21 cellular contexts compared by ENCODE assay signal in genomic region chr6:149719531-149719930, GRCh38. TPM values are rescaled to one million over a fixed set of nuclear protein-coding genes. Genes with fewer than 3 reads are reported as not detected.
DNase-seq lines count a peak whose midpoint lies in the region; ATAC-seq and TF ChIP-seq lines count a peak whose summit lies in the region.
"Had no signal": no experiment of that assay in that cellular context is flagged by ENCODE, and none has a peak within 500 bp of the region (broad histone marks: within the 10 kb centered on the region; RNA-seq: fewer than 3 reads in every experiment).

No MANE protein-coding gene starts in this region.

- H3K27me3 ChIP-seq in Caco-2 (replicated peaks; ENCODE audit: control insufficient read depth, insufficient read depth, low read length), result no peaks in the 10 kb centered on the region
- H3K27me3 ChIP-seq: BLaER1 treated with 17β-estradiol and CSF1 and Interleukin-3, amounts not matched to agents 10 nM and 100 nM; heart right ventricle; upper lobe of left lung had no signal

- no peak for TF ChIP-seq CTCF in Caco-2 (IDR thresholded peaks at IDR 0.05; ENCODE audit: insufficient read depth in 1 of 2, low read depth in 1 of 2, low read length in 1 of 2, severe bottlenecking in 1 of 2, unreplicated experiment in 1 of 2)
- no peak for TF ChIP-seq CTCF in nephron progenitor cell (IDR thresholded peaks at IDR 0.05)
- TF ChIP-seq CTCF in MCF 10A (IDR thresholded peaks at IDR 0.05; ENCODE audit: unreplicated experiment), result no peak

- intact Hi-C loops in Caco-2 (cut with micrococcal nuclease; ENCODE audit: unreplicated experiment), result no loop called here
- intact Hi-C loops in MCF 10A (cut with micrococcal nuclease), result no loop called here

- H3K9me3 ChIP-seq in Caco-2, result no peaks in the 10 kb centered on the region
- H3K9me3 ChIP-seq: A549; BLaER1 treated with 17β-estradiol and CSF1 and Interleukin-3, amounts not matched to agents 10 nM and 100 nM; heart right ventricle; upper lobe of left lung had no signal

- POLR2A ChIA-PET in activated CD4-positive, alpha-beta T cell treated with anti-CD3 and anti-CD28 coated beads, Interleukin-2, amount 10 ng/mL, durations not matched to agents 7 days and 5 days (lab: Charles Lee), result no interaction called here
- POLR2A ChIA-PET in Caco-2 (lab: Charles Lee) (no interaction called here), MCF 10A (lab: Yijun Ruan, JAX) (interaction anchor here (1.3 to 7.0 kb wide), 6 partner anchors 16 to 181 kb away, joined by 4 to 138 read pairs (median 68); partner anchors contain the start of genes GINM1, KATNA1, NUP43 and PCMT1)

- peaks cover 4% of the 10 kb centered on the region for H3K4me1 ChIP-seq in Caco-2

- H3K4me1 Mint-ChIP-seq in activated CD4-positive, alpha-beta T cell treated with anti-CD3 and anti-CD28 coated beads, Interleukin-2, amount 10 ng/mL, durations not matched to agents 7 days and 5 days, result peaks cover 34% of the 10 kb centered on the region
- peaks cover 7% of the 10 kb centered on the region for H3K4me1 Mint-ChIP-seq in Caco-2 (ENCODE audit: low read depth, unreplicated experiment)
- H3K4me1 Mint-ChIP-seq in activated T-helper 17 cell treated with anti-CD3 and anti-CD28 coated beads, Interleukin-2, amount 50 U/mL, for 72 hours, result peaks cover 16% of the 10 kb centered on the region
- H3K4me1 Mint-ChIP-seq in nephron progenitor cell, result peaks cover 24% of the 10 kb centered on the region
- H3K4me1 Mint-ChIP-seq in MCF 10A (ENCODE audit: insufficient read depth, unreplicated experiment), result peaks cover 6% of the 10 kb centered on the region

- H3K4me3 Mint-ChIP-seq in activated CD4-positive, alpha-beta T cell treated with anti-CD3 and anti-CD28 coated beads, Interleukin-2, amount 10 ng/mL, durations not matched to agents 7 days and 5 days, result no peak overlapping the region
- H3K4me3 Mint-ChIP-seq in Caco-2 (ENCODE audit: unreplicated experiment) (peak overlapping the region; percentile 93), nephron progenitor cell (peak overlapping the region; percentile 44), MCF 10A (ENCODE audit: unreplicated experiment) (no peak overlapping the region)
- H3K4me3 Mint-ChIP-seq in activated T-helper 17 cell treated with anti-CD3 and anti-CD28 coated beads, Interleukin-2, amount 50 U/mL, for 72 hours, result no peak overlapping the region

- CTCF ChIA-PET in activated CD4-positive, alpha-beta T cell treated with anti-CD3 and anti-CD28 coated beads, Interleukin-2, amount 10 ng/mL, durations not matched to agents 7 days and 5 days (lab: Charles Lee), result interaction anchor here (0.6 to 1.7 kb wide), 3 partner anchors 27 to 66 kb away, joined by 3 to 5 read pairs (median 4); partner anchors contain the start of gene NUP43
- CTCF ChIA-PET in Caco-2 (lab: Charles Lee), result no interaction called here
- CTCF ChIA-PET in MCF 10A (lab: Yijun Ruan, JAX), result no interaction called here

- H3K27ac Mint-ChIP-seq in activated CD4-positive, alpha-beta T cell treated with anti-CD3 and anti-CD28 coated beads, Interleukin-2, amount 10 ng/mL, durations not matched to agents 7 days and 5 days, result peak overlapping the region; percentile 12
- H3K27ac Mint-ChIP-seq in Caco-2 (ENCODE audit: unreplicated experiment), result no peak overlapping the region
- peak overlapping the region; percentile 16 for H3K27ac Mint-ChIP-seq in activated T-helper 17 cell treated with anti-CD3 and anti-CD28 coated beads, Interleukin-2, amount 50 U/mL, for 72 hours
- no peak overlapping the region for H3K27ac Mint-ChIP-seq in nephron progenitor cell
- H3K27ac Mint-ChIP-seq in MCF 10A (ENCODE audit: low read depth, unreplicated experiment), result no peak overlapping the region

- BruUV-seq in Caco-2 (replicated peaks; lab: Mats Ljungman, UMichigan) (no TSS peak), MCF 10A (replicated peaks; lab: Mats Ljungman, UMichigan) (no TSS peak)

- H3K4me3 ChIP-seq in Caco-2 (ENCODE audit: low read depth, low read length), result peak overlapping the region; percentile 94
- H3K4me3 ChIP-seq: A549; BLaER1 treated with 17β-estradiol and CSF1 and Interleukin-3, amounts not matched to agents 10 nM and 100 nM had no signal

- no peak for DNase-seq in activated CD4-positive, alpha-beta T cell treated with anti-CD3 and anti-CD28 coated beads, Interleukin-2, amount 10 ng/mL, durations not matched to agents 7 days and 5 days
- DNase-seq in activated CD4-positive, alpha-beta T cell treated with anti-CD3 and anti-CD28 coated beads, Interleukin-2, amount 50 U/mL, for 48 hours, result no peak
- no peak for DNase-seq in Caco-2
- DNase-seq in nephron progenitor cell, result no peak
- DNase-seq in MCF 10A (ENCODE audit: unreplicated experiment), result no peak
- no peak for DNase-seq in activated gamma-delta T cell (lab: John Stamatoyannopoulos, UW)
- DNase-seq: activated naive CD4-positive, alpha-beta T cell treated with anti-CD3 and anti-CD28 coated beads, Interleukin-2, amount 50 U/mL, for 16 hours; heart right ventricle; left ventricle myocardium superior; NCI-H1436; NCI-H2171 treated with DMSO at 0.1 percent for 48 hours; NCI-H69; posterior cingulate gyrus; Right ventricle myocardium superior; stimulated activated naive CD8-positive, alpha-beta T cell treated with anti-CD3 and anti-CD28 coated beads, Interleukin-15, Interleukin-2, amounts not matched to agents 100 U/mL and 50 U/mL, for 24 hours had no signal

- H3K36me3 ChIP-seq in Caco-2 (ENCODE audit: control insufficient read depth, insufficient read depth, low read length), result no peaks in the 10 kb centered on the region
- H3K36me3 ChIP-seq: upper lobe of left lung had no signal

- no peaks in the 10 kb centered on the region for H3K9me3 Mint-ChIP-seq in activated CD4-positive, alpha-beta T cell treated with anti-CD3 and anti-CD28 coated beads, Interleukin-2, amount 10 ng/mL, durations not matched to agents 7 days and 5 days
- H3K9me3 Mint-ChIP-seq in Caco-2 (ENCODE audit: unreplicated experiment), result no peaks in the 10 kb centered on the region
- H3K9me3 Mint-ChIP-seq in activated T-helper 17 cell treated with anti-CD3 and anti-CD28 coated beads, Interleukin-2, amount 50 U/mL, for 72 hours, result no peaks in the 10 kb centered on the region
- no peaks in the 10 kb centered on the region for H3K9me3 Mint-ChIP-seq in nephron progenitor cell
- no peaks in the 10 kb centered on the region for H3K9me3 Mint-ChIP-seq in MCF 10A (ENCODE audit: unreplicated experiment)

- peaks cover 26% of the 10 kb centered on the region for H3K36me3 Mint-ChIP-seq in activated CD4-positive, alpha-beta T cell treated with anti-CD3 and anti-CD28 coated beads, Interleukin-2, amount 10 ng/mL, durations not matched to agents 7 days and 5 days (ENCODE audit: low read depth)
- H3K36me3 Mint-ChIP-seq in Caco-2 (ENCODE audit: insufficient read depth, unreplicated experiment) (peaks cover 31% of the 10 kb centered on the region), nephron progenitor cell (ENCODE audit: low read depth) (peaks cover 20% of the 10 kb centered on the region), MCF 10A (ENCODE audit: insufficient read depth, unreplicated experiment) (peaks cover 15% of the 10 kb centered on the region)
- peaks cover 44% of the 10 kb centered on the region for H3K36me3 Mint-ChIP-seq in activated T-helper 17 cell treated with anti-CD3 and anti-CD28 coated beads, Interleukin-2, amount 50 U/mL, for 72 hours (ENCODE audit: low read depth)

- ATAC-seq in activated T-helper 17 cell treated with anti-CD3 and anti-CD28 coated beads, Interleukin-2, amount 50 U/mL, for 72 hours (replicated peaks), result no peak
- no peak for ATAC-seq in HG02885 (IDR thresholded peaks at IDR 0.05; ENCODE audit: poor library complexity, unreplicated experiment)
- ATAC-seq: A549; heart right ventricle; HepG2; left ventricle myocardium superior; stimulated activated naive CD8-positive, alpha-beta T cell treated with anti-CD3 and anti-CD28 coated beads, Interleukin-15, Interleukin-2, amounts not matched to agents 100 U/mL and 50 U/mL, for 24 hours had no signal

- H3K27me3 Mint-ChIP-seq in activated CD4-positive, alpha-beta T cell treated with anti-CD3 and anti-CD28 coated beads, Interleukin-2, amount 10 ng/mL, durations not matched to agents 7 days and 5 days, result no peaks in the 10 kb centered on the region
- no peaks in the 10 kb centered on the region for H3K27me3 Mint-ChIP-seq in Caco-2 (ENCODE audit: insufficient read depth, unreplicated experiment)
- no peaks in the 10 kb centered on the region for H3K27me3 Mint-ChIP-seq in activated T-helper 17 cell treated with anti-CD3 and anti-CD28 coated beads, Interleukin-2, amount 50 U/mL, for 72 hours
- no peaks in the 10 kb centered on the region for H3K27me3 Mint-ChIP-seq in nephron progenitor cell (ENCODE audit: low read depth, poor library complexity)
- H3K27me3 Mint-ChIP-seq in MCF 10A (ENCODE audit: insufficient read depth, unreplicated experiment), result no peaks in the 10 kb centered on the region

RNA-seq across cellular contexts. Expression of gene LATS1, which starts 1.6 kb away (rescaled TPM):
- total RNA-seq in activated CD4-positive, alpha-beta T cell treated with anti-CD3 and anti-CD28 coated beads, Interleukin-2, amount 10 ng/mL, durations not matched to agents 7 days and 5 days, result 10 to 100 TPM; 34.9 to 37.3 TPM
- total RNA-seq in Caco-2 (2022), result 28.7 and 31.3 TPM in 2 replicates
- total RNA-seq in activated T-helper 17 cell treated with anti-CD3 and anti-CD28 coated beads, Interleukin-2, amount 50 U/mL, for 72 hours, result 10 to 100 TPM; 21.5 to 27.9 TPM
- total RNA-seq in MCF 10A (2022), result 28.8 and 34.3 TPM in 2 replicates

RNA-seq across cellular contexts. Expression of gene NUP43, which starts 26.8 kb away (rescaled TPM):
- total RNA-seq in activated CD4-positive, alpha-beta T cell treated with anti-CD3 and anti-CD28 coated beads, Interleukin-2, amount 10 ng/mL, durations not matched to agents 7 days and 5 days, result 10 to 100 TPM; 59.9 to 74.6 TPM
- total RNA-seq in Caco-2 (2022) (64.2 and 65.2 TPM in 2 replicates), MCF 10A (2022) (47.8 and 50.5 TPM in 2 replicates)
- 10 to 100 TPM; 54.6 to 84.8 TPM for total RNA-seq in activated T-helper 17 cell treated with anti-CD3 and anti-CD28 coated beads, Interleukin-2, amount 50 U/mL, for 72 hours

RNA-seq across cellular contexts. Expression of gene PCMT1, which starts 30.0 kb away (rescaled TPM):
- total RNA-seq in activated CD4-positive, alpha-beta T cell treated with anti-CD3 and anti-CD28 coated beads, Interleukin-2, amount 10 ng/mL, durations not matched to agents 7 days and 5 days, result 10 to 100 TPM; 86.2 to 93.9 TPM
- total RNA-seq in Caco-2 (2022) (118 and 119 TPM in 2 replicates), MCF 10A (2022) (117 and 121 TPM in 2 replicates)
- 10 to 100 TPM; 48.6 to 89.5 TPM for total RNA-seq in activated T-helper 17 cell treated with anti-CD3 and anti-CD28 coated beads, Interleukin-2, amount 50 U/mL, for 72 hours

Comparison
In these comparisons a context has a peak if more than half of its experiments do, and no peak if none do; other contexts are left out.
1. H3K27ac Mint-ChIP-seq: peak in activated CD4-positive, alpha-beta T cell treated with anti-CD3 and anti-CD28 coated beads, Interleukin-2, amount 10 ng/mL, durations not matched to agents 7 days and 5 days (single experiment) and activated T-helper 17 cell treated with anti-CD3 and anti-CD28 coated beads, Interleukin-2, amount 50 U/mL, for 72 hours (single experiment); none in Caco-2 (single experiment), nephron progenitor cell (single experiment) and MCF 10A (single experiment).
2. H3K4me3 Mint-ChIP-seq: peak in Caco-2 (single experiment) and nephron progenitor cell (single experiment); none in activated CD4-positive, alpha-beta T cell treated with anti-CD3 and anti-CD28 coated beads, Interleukin-2, amount 10 ng/mL, durations not matched to agents 7 days and 5 days (single experiment), activated T-helper 17 cell treated with anti-CD3 and anti-CD28 coated beads, Interleukin-2, amount 50 U/mL, for 72 hours (single experiment) and MCF 10A (single experiment).